Comparison of ENCODE assay signal across 1 cellular context in the genomic region with DNA sequence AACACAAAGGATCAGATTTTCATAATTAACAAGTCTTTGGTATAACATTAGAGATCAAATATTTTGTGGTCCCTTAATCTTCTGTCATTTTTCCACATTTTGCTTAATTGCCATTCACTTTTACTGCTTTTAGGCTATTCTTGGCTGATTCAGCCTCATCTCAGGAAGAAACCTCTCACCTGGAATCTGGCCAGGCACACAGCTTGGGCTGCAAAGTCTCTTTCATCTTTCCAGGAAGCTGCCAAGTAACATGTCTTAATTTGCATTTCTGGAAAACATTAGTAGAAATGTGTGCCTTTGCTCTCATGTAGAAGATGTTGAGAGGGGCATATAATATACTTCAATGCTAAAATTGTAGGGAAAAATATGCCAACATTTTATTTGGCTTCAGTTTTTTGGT.
TF ChIP-seq lines count a peak whose summit lies in the region.

No MANE protein-coding gene starts in this region.

TF ChIP-seq in GM23338, 12 proteins besides CTCF, POLR2A, EP300 and RAD21:
- TF ChIP-seq ZNF114 (CRISPR knock-in tag; IDR thresholded peaks at IDR 0.05) (no peak), JUNB (IDR thresholded peaks at IDR 0.05; ENCODE audit: unreplicated experiment) (no peak), NANOG (IDR thresholded peaks at IDR 0.05; ENCODE audit: borderline replicate concordance) (no peak), POLR2AphosphoS5 (IDR thresholded peaks at IDR 0.05; ENCODE audit: low read depth) (no peak), STAT1 (IDR thresholded peaks at IDR 0.05; ENCODE audit: unreplicated experiment) (no peak), ZNF462 (CRISPR knock-in tag; IDR thresholded peaks at IDR 0.05) (no peak), ETS1 (IDR thresholded peaks at IDR 0.05) (no peak), EZH2phosphoT487 (IDR thresholded peaks at IDR 0.05; ENCODE audit: unreplicated experiment) (no peak), EZH2 (IDR thresholded peaks at IDR 0.05; ENCODE audit: low read depth, unreplicated experiment) (no peak), CREB1 (CRISPR knock-in tag; IDR thresholded peaks at IDR 0.05; ENCODE audit: low read depth) (no peak), ZNF331 (CRISPR knock-in tag; IDR thresholded peaks at IDR 0.05; ENCODE audit: low read depth) (no peak)
- TF ChIP-seq, protein P1, sequence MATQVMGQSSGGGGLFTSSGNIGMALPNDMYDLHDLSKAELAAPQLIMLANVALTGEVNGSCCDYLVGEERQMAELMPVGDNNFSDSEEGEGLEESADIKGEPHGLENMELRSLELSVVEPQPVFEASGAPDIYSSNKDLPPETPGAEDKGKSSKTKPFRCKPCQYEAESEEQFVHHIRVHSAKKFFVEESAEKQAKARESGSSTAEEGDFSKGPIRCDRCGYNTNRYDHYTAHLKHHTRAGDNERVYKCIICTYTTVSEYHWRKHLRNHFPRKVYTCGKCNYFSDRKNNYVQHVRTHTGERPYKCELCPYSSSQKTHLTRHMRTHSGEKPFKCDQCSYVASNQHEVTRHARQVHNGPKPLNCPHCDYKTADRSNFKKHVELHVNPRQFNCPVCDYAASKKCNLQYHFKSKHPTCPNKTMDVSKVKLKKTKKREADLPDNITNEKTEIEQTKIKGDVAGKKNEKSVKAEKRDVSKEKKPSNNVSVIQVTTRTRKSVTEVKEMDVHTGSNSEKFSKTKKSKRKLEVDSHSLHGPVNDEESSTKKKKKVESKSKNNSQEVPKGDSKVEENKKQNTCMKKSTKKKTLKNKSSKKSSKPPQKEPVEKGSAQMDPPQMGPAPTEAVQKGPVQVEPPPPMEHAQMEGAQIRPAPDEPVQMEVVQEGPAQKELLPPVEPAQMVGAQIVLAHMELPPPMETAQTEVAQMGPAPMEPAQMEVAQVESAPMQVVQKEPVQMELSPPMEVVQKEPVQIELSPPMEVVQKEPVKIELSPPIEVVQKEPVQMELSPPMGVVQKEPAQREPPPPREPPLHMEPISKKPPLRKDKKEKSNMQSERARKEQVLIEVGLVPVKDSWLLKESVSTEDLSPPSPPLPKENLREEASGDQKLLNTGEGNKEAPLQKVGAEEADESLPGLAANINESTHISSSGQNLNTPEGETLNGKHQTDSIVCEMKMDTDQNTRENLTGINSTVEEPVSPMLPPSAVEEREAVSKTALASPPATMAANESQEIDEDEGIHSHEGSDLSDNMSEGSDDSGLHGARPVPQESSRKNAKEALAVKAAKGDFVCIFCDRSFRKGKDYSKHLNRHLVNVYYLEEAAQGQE (IDR thresholded peaks at IDR 0.05; ENCODE audit: unreplicated experiment): no peak
